ENCODE assay signal across 16 cellular contexts in the genomic region with DNA sequence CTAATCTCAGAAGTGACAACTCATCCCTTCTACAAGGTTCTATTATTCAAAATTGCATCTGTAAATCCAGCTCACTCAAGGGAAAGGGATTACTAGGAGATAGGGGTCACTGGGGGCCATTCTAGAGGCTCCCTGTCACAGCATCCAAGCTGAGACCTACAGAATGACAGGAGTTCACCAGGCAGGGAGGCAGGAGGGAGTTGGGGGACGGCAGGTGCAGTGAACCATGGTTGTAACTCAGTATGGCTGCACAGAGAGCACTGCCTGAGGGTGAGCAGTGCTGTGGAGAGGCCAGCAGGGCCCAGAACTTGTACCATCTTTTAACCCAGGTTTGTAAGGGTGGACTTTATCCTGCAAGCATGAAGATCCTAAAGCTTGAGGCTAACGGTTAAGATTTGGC. TPM values are rescaled to one million over a fixed set of nuclear protein-coding genes. Genes with fewer than 3 reads are reported as not detected.
DNase-seq lines count a peak whose midpoint lies in the region; ATAC-seq and TF ChIP-seq lines count a peak whose summit lies in the region.
"Had no signal": no experiment of that assay in that cellular context is flagged by ENCODE, and none has a peak within 500 bp of the region (broad histone marks: within the 10 kb centered on the region; RNA-seq: fewer than 3 reads in every experiment).

No MANE protein-coding gene starts in this region.

- H3K27me3 ChIP-seq in parathyroid adenoma (ENCODE audit: control insufficient read depth, insufficient read depth, low read length): no peaks in the 10 kb centered on the region
- no peaks in the 10 kb centered on the region for H3K27me3 ChIP-seq in ascending aorta
- H3K27me3 ChIP-seq: neutrophil, vagina had no signal

- H3K4me1 Mint-ChIP-seq in IgD-negative memory B cell (peaks cover 16 to 20% (median 19%) of the 10 kb centered on the region in 3 donors), glutamatergic neuron (ENCODE audit: low read depth, unreplicated experiment) (peaks cover 10% of the 10 kb centered on the region)
- H3K4me1 Mint-ChIP-seq in central memory CD8-positive, alpha-beta T cell: peaks cover 12% of the 10 kb centered on the region

- DNase-seq in NCI-H2107 treated with DMSO at 0.1 percent for 48 hours (lab: John Stamatoyannopoulos, UW; ENCODE audit: unreplicated experiment): peak; percentile 21
- DNase-seq in NCI-H2107 (lab: John Stamatoyannopoulos, UW): no peak
- DNase-seq in central memory CD8-positive, alpha-beta T cell (ENCODE audit: low spot score in 2 of 2): no peak
- DNase-seq in glutamatergic neuron: no peak
- DNase-seq in lower leg skin (ENCODE audit: low spot score in 2 of 2): no peak
- DNase-seq in ascending aorta (ENCODE audit: low spot score in 2 of 2): no peak
- DNase-seq: 8988T; activated T-cell treated with anti-CD3 and anti-CD28 coated beads, Interleukin-2, amount 50 U/mL, for 48 hours; GOT3; NCI-H2227 treated with DMSO at 0.1 percent for 48 hours; T-helper 1 cell had no signal

- H3K4me1 ChIP-seq in parathyroid adenoma: no peaks in the 10 kb centered on the region
- H3K4me1 ChIP-seq in ascending aorta: no peaks in the 10 kb centered on the region

- H3K4me2 ChIP-seq in parathyroid adenoma (ENCODE audit: low read length): no peak overlapping the region

- WGBS in lower leg skin, 2 donors: 85 to 95% methylated on average over 2 of the region's 2 CpGs

- intact Hi-C loops in lower leg skin (cut with DNase I; ENCODE audit: low total_unique reads): no loop called here
- intact Hi-C loops in ascending aorta (cut with DNase I): no loop called here

- H3K27ac Mint-ChIP-seq in IgD-negative memory B cell (peak overlapping the region in 2 of 3 donors; percentile 61 to 88), glutamatergic neuron (ENCODE audit: unreplicated experiment) (no peak overlapping the region)
- peak overlapping the region; percentile 72 for H3K27ac Mint-ChIP-seq in central memory CD8-positive, alpha-beta T cell (ENCODE audit: low read depth)

- H3K9ac ChIP-seq in parathyroid adenoma: no peak overlapping the region

- H2AFZ ChIP-seq in parathyroid adenoma: peak overlapping the region; percentile 17

- H3K4me3 ChIP-seq in parathyroid adenoma (ENCODE audit: low read depth, low read length) (no peak overlapping the region), lower leg skin (ENCODE audit: low read depth, poor library complexity, severe bottlenecking) (no peak overlapping the region), ascending aorta (no peak overlapping the region)
- H3K4me3 ChIP-seq: vagina had no signal

- no peak for TF ChIP-seq CTCF in parathyroid adenoma (IDR thresholded peaks at IDR 0.05)
- no peak for TF ChIP-seq CTCF in glutamatergic neuron (IDR thresholded peaks at IDR 0.05; ENCODE audit: partially characterized antibody, unreplicated experiment)
- no peak for TF ChIP-seq CTCF in lower leg skin (IDR thresholded peaks at IDR 0.05)
- TF ChIP-seq CTCF in ascending aorta (IDR thresholded peaks at IDR 0.05): no peak

- H3K27ac ChIP-seq in parathyroid adenoma (no peak overlapping the region), ascending aorta (no peak overlapping the region)
- H3K27ac ChIP-seq: neutrophil, vagina had no signal

- H3K27me3 Mint-ChIP-seq in IgD-negative memory B cell (no peaks in the 10 kb centered on the region), glutamatergic neuron (ENCODE audit: unreplicated experiment) (peaks cover 2% of the 10 kb centered on the region)
- peaks cover 6% of the 10 kb centered on the region for H3K27me3 Mint-ChIP-seq in central memory CD8-positive, alpha-beta T cell

- no peak for TF ChIP-seq POLR2A in lower leg skin (IDR thresholded peaks at IDR 0.05)

- H3K9me3 Mint-ChIP-seq in IgD-negative memory B cell (no peaks in the 10 kb centered on the region), glutamatergic neuron (ENCODE audit: unreplicated experiment) (peaks cover 3% of the 10 kb centered on the region)
- no peaks in the 10 kb centered on the region for H3K9me3 Mint-ChIP-seq in central memory CD8-positive, alpha-beta T cell
- H3K9me3 Mint-ChIP-seq: activated naive CD4-positive, alpha-beta T cell treated with anti-CD3 and anti-CD28 coated beads, Interleukin-2, amount 50 U/mL, for 72 hours had no signal

- H3K4me3 Mint-ChIP-seq in IgD-negative memory B cell (no peak overlapping the region), glutamatergic neuron (ENCODE audit: unreplicated experiment) (no peak overlapping the region)
- H3K4me3 Mint-ChIP-seq in central memory CD8-positive, alpha-beta T cell: no peak overlapping the region

- H3K36me3 ChIP-seq in parathyroid adenoma (ENCODE audit: control insufficient read depth, insufficient read depth, low read length) (no peaks in the 10 kb centered on the region), ascending aorta (no peaks in the 10 kb centered on the region)
- H3K36me3 ChIP-seq: neutrophil, vagina had no signal

- H3K79me2 ChIP-seq in parathyroid adenoma: no peaks in the 10 kb centered on the region

- no peaks in the 10 kb centered on the region for H3K9me3 ChIP-seq in parathyroid adenoma (ENCODE audit: control insufficient read depth, low read length)
- H3K9me3 ChIP-seq in ascending aorta: no peaks in the 10 kb centered on the region
- H3K9me3 ChIP-seq: neutrophil, vagina had no signal

- H3K36me3 Mint-ChIP-seq in IgD-negative memory B cell (no peaks in the 10 kb centered on the region), glutamatergic neuron (ENCODE audit: unreplicated experiment) (no peaks in the 10 kb centered on the region)
- no peaks in the 10 kb centered on the region for H3K36me3 Mint-ChIP-seq in central memory CD8-positive, alpha-beta T cell (ENCODE audit: insufficient read depth)
- H3K36me3 Mint-ChIP-seq: activated naive CD4-positive, alpha-beta T cell treated with anti-CD3 and anti-CD28 coated beads, Interleukin-2, amount 50 U/mL, for 72 hours had no signal

- ATAC-seq in central memory CD8-positive, alpha-beta T cell (replicated peaks; ENCODE audit: extremely low read depth, poor library complexity, severe bottlenecking): no peak

RNA-seq across cellular contexts. Expression of a gene that starts 37.9 kb away (rescaled TPM):
- 126 TPM for polyA plus RNA-seq in IgD-negative memory B cell
- total RNA-seq in glutamatergic neuron (ENCODE audit: unreplicated experiment): 149 TPM
- total RNA-seq in lower leg skin: 100 to 1,000 TPM in 2 of 4 donors, 10 to 100 TPM in 2; 56.9 to 144 (median 96.5) TPM
- total RNA-seq in ascending aorta: 10.9 TPM
